In genomic region chr2:9952286-9952737, GRCh38 we compare ENCODE assay signal across 8 cellular contexts. TPM values are rescaled to one million over a fixed set of nuclear protein-coding genes. Genes with fewer than 3 reads are reported as not detected.
DNase-seq lines count a peak whose midpoint lies in the region; ATAC-seq and TF ChIP-seq lines count a peak whose summit lies in the region.

No MANE protein-coding gene starts in this region.

- H3K27ac ChIP-seq in testis, result peak overlapping the region in 1 of 2 donors; percentile 6
- H3K27ac ChIP-seq in uterus, result no peak overlapping the region

- H3K36me3 ChIP-seq in testis (ENCODE audit: low read depth, missing control alignments), result no peaks in the 10 kb centered on the region
- no peaks in the 10 kb centered on the region for H3K36me3 ChIP-seq in uterus

- no peaks in the 10 kb centered on the region for H3K36me3 Mint-ChIP-seq in activated CD4-positive, alpha-beta T cell treated with anti-CD3 and anti-CD28 coated beads, Interleukin-2, amount 10 ng/mL, durations not matched to agents 7 days and 5 days (ENCODE audit: low read depth)
- H3K36me3 Mint-ChIP-seq in activated naive CD8-positive, alpha-beta T cell treated with anti-CD3 and anti-CD28 coated beads, Interleukin-2, amount 50 U/mL, for 24 hours (ENCODE audit: low read depth), result no peaks in the 10 kb centered on the region

- H3K27ac Mint-ChIP-seq in activated CD4-positive, alpha-beta T cell treated with anti-CD3 and anti-CD28 coated beads, Interleukin-2, amount 10 ng/mL, durations not matched to agents 7 days and 5 days, result no peak overlapping the region
- H3K27ac Mint-ChIP-seq in activated naive CD8-positive, alpha-beta T cell treated with anti-CD3 and anti-CD28 coated beads, Interleukin-2, amount 50 U/mL, for 24 hours, result peak overlapping the region; percentile 21

- CTCF ChIA-PET in activated CD4-positive, alpha-beta T cell treated with anti-CD3 and anti-CD28 coated beads, Interleukin-2, amount 10 ng/mL, durations not matched to agents 7 days and 5 days (lab: Charles Lee), result interaction anchor here (1.0 kb wide), 1 partner anchor 12 kb away, joined by 3 read pairs; no protein-coding TSS in a partner anchor

- POLR2A ChIA-PET in activated CD4-positive, alpha-beta T cell treated with anti-CD3 and anti-CD28 coated beads, Interleukin-2, amount 10 ng/mL, durations not matched to agents 7 days and 5 days (lab: Charles Lee), result interaction anchor here (0.6 kb wide), 1 partner anchor 33 kb away, joined by 12 read pairs; no protein-coding TSS in a partner anchor

- peaks cover 51% of the 10 kb centered on the region for H3K27me3 Mint-ChIP-seq in activated CD4-positive, alpha-beta T cell treated with anti-CD3 and anti-CD28 coated beads, Interleukin-2, amount 10 ng/mL, durations not matched to agents 7 days and 5 days
- peaks cover 50% of the 10 kb centered on the region for H3K27me3 Mint-ChIP-seq in activated naive CD8-positive, alpha-beta T cell treated with anti-CD3 and anti-CD28 coated beads, Interleukin-2, amount 50 U/mL, for 24 hours

- no peak for DNase-seq in activated CD4-positive, alpha-beta T cell treated with anti-CD3 and anti-CD28 coated beads, Interleukin-2, amount 10 ng/mL, durations not matched to agents 7 days and 5 days
- DNase-seq in activated CD4-positive, alpha-beta T cell treated with anti-CD3 and anti-CD28 coated beads, Interleukin-2, amount 50 U/mL, for 48 hours, result no peak
- no peak for DNase-seq in activated naive CD8-positive, alpha-beta T cell treated with anti-CD3 and anti-CD28 coated beads, Interleukin-2, amount 50 U/mL, for 24 hours
- DNase-seq in left kidney (ENCODE audit: low read depth, low spot score) (peak; percentile 53), testis (no peak), uterus (no peak)

- no peak for TF ChIP-seq CTCF in testis (IDR thresholded peaks at IDR 0.05)
- no peak for TF ChIP-seq CTCF in uterus (IDR thresholded peaks at IDR 0.05)

- peaks cover 11% of the 10 kb centered on the region for H3K4me1 Mint-ChIP-seq in activated CD4-positive, alpha-beta T cell treated with anti-CD3 and anti-CD28 coated beads, Interleukin-2, amount 10 ng/mL, durations not matched to agents 7 days and 5 days
- peaks cover 10% of the 10 kb centered on the region for H3K4me1 Mint-ChIP-seq in activated naive CD8-positive, alpha-beta T cell treated with anti-CD3 and anti-CD28 coated beads, Interleukin-2, amount 50 U/mL, for 24 hours

- peak overlapping the region; percentile 72 for H3K4me3 Mint-ChIP-seq in activated CD4-positive, alpha-beta T cell treated with anti-CD3 and anti-CD28 coated beads, Interleukin-2, amount 10 ng/mL, durations not matched to agents 7 days and 5 days
- peak overlapping the region; percentile 67 for H3K4me3 Mint-ChIP-seq in activated naive CD8-positive, alpha-beta T cell treated with anti-CD3 and anti-CD28 coated beads, Interleukin-2, amount 50 U/mL, for 24 hours

- 16 to 18% methylated on average over 14 to 15 of the region's 15 CpGs for WGBS in testis, 2 donors

- TF ChIP-seq POLR2A in testis (IDR thresholded peaks at IDR 0.05) (no peak), uterus (IDR thresholded peaks at IDR 0.05) (no peak)

- ATAC-seq in activated naive CD8-positive, alpha-beta T cell treated with anti-CD3 and anti-CD28 coated beads, Interleukin-2, amount 50 U/mL, for 24 hours, result no peak
- ATAC-seq in GM18858 (IDR thresholded peaks at IDR 0.05; ENCODE audit: unreplicated experiment) (no peak), HG03135 (IDR thresholded peaks at IDR 0.05; ENCODE audit: unreplicated experiment) (no peak)

- H3K4me3 ChIP-seq in testis (peak overlapping the region; percentile 63 to 78), uterus (peak overlapping the region in 1 of 2 donors; percentile 51)

- intact Hi-C loops in testis (cut with DNase I; ENCODE audit: low total_unique reads), result no loop called here
- intact Hi-C loops in uterus (cut with DNase I; ENCODE audit: low total_unique reads), result no loop called here

- H3K4me1 ChIP-seq in testis (no peaks in the 10 kb centered on the region), uterus (peaks cover 0 to 6% of the 10 kb centered on the region in 2 donors)

- H3K27me3 ChIP-seq in testis (no peaks in the 10 kb centered on the region), uterus (no peaks in the 10 kb centered on the region)

- H3K9me3 ChIP-seq in testis (no peaks in the 10 kb centered on the region), uterus (no peaks in the 10 kb centered on the region)

- no peaks in the 10 kb centered on the region for H3K9me3 Mint-ChIP-seq in activated CD4-positive, alpha-beta T cell treated with anti-CD3 and anti-CD28 coated beads, Interleukin-2, amount 10 ng/mL, durations not matched to agents 7 days and 5 days
- H3K9me3 Mint-ChIP-seq in activated naive CD8-positive, alpha-beta T cell treated with anti-CD3 and anti-CD28 coated beads, Interleukin-2, amount 50 U/mL, for 24 hours, result no peaks in the 10 kb centered on the region

RNA-seq across cellular contexts. Expression of gene GRHL1, which starts 0.8 kb away (rescaled TPM):
- under 1 TPM; 0.25 to 0.27 TPM for total RNA-seq in activated CD4-positive, alpha-beta T cell treated with anti-CD3 and anti-CD28 coated beads, Interleukin-2, amount 10 ng/mL, durations not matched to agents 7 days and 5 days
- total RNA-seq in testis, result 1 to 10 TPM; 8.0 to 8.3 TPM
- 4.6 TPM for polyA plus RNA-seq in testis (ENCODE audit: insufficient read depth, low read depth, low replicate concordance)
- 1 to 10 TPM in 2 of 4 donors, under 1 TPM in 2; 0.24 to 2.8 (median 1.4) TPM for total RNA-seq in uterus
